1 cellular context compared by ENCODE assay signal in genomic region chr10:102597131-102597891, GRCh38.
TF ChIP-seq lines count a peak whose summit lies in the region.

No MANE protein-coding gene starts in this region.

TF ChIP-seq in HepG2, 621 proteins besides CTCF, POLR2A, EP300 and RAD21 (continued from another document and continues in another):
- 0 out of 2 replicates have a peak, but pooled peaks have one; percentile 65 for TF ChIP-seq AFF4 (CRISPR knock-in tag; IDR thresholded peaks at IDR 0.05)
- TF ChIP-seq XBP1 (CRISPR knock-in tag; IDR thresholded peaks at IDR 0.05), result no peak
- peak; percentile 38; the same call in 1 of the 2 replicates for TF ChIP-seq FOXK2 (IDR thresholded peaks at IDR 0.05)
- no peak for TF ChIP-seq FOSL1 (CRISPR knock-in tag; IDR thresholded peaks at IDR 0.05; ENCODE audit: borderline replicate concordance)
- TF ChIP-seq ZNF567 (CRISPR knock-in tag; IDR thresholded peaks at IDR 0.05; ENCODE audit: borderline replicate concordance), result no peak
- no peak for TF ChIP-seq SNRNP70 (IDR thresholded peaks at IDR 0.05; ENCODE audit: low read depth, low read length)
- TF ChIP-seq ARHGAP35 (CRISPR knock-in tag; IDR thresholded peaks at IDR 0.05; ENCODE audit: borderline replicate concordance), result 0 out of 2 replicates have a peak, but pooled peaks have one; percentile 53
- no peak for TF ChIP-seq YEATS4 (CRISPR knock-in tag; IDR thresholded peaks at IDR 0.05; ENCODE audit: borderline replicate concordance)
- TF ChIP-seq ZNF639 (CRISPR knock-in tag; conservative IDR thresholded peaks at IDR 0.05), result 0 out of 2 replicates have a peak, but pooled peaks have one; percentile 57
- peak; percentile 53; the same call in 1 of the 2 replicates for TF ChIP-seq RERE (CRISPR knock-in tag; IDR thresholded peaks at IDR 0.05; ENCODE audit: low read depth)
- TF ChIP-seq KDM2A (CRISPR knock-in tag; IDR thresholded peaks at IDR 0.05; ENCODE audit: borderline replicate concordance, low read depth), result peak; percentile 39; the same call in 1 of the 2 replicates
- no peak for TF ChIP-seq NBN (conservative IDR thresholded peaks at IDR 0.05)
- TF ChIP-seq ETS1 (CRISPR knock-in tag; IDR thresholded peaks at IDR 0.05), result no peak
- TF ChIP-seq IRX3 (CRISPR knock-in tag; IDR thresholded peaks at IDR 0.05; ENCODE audit: borderline replicate concordance, low read depth), result no peak
- peak; percentile 41; the same call in 1 of the 2 replicates for TF ChIP-seq SMC3 (IDR thresholded peaks at IDR 0.05; ENCODE audit: low read length)
- TF ChIP-seq ZNF766 (CRISPR knock-in tag; IDR thresholded peaks at IDR 0.05; ENCODE audit: borderline replicate concordance), result no peak
- TF ChIP-seq STAT6 (CRISPR knock-in tag; IDR thresholded peaks at IDR 0.05; ENCODE audit: borderline replicate concordance), result no peak
- no peak for TF ChIP-seq ZNF577 (CRISPR knock-in tag; IDR thresholded peaks at IDR 0.05; ENCODE audit: borderline replicate concordance, low read depth)
- TF ChIP-seq KLF12 (CRISPR knock-in tag; IDR thresholded peaks at IDR 0.05; ENCODE audit: borderline replicate concordance), result peak; percentile 80; the same call in 1 of the 2 replicates
- TF ChIP-seq ZNF557 (CRISPR knock-in tag; IDR thresholded peaks at IDR 0.05), result peak; percentile 57; the same call in 1 of the 2 replicates
- peak; percentile 98 for TF ChIP-seq GATAD2A (CRISPR knock-in tag; IDR thresholded peaks at IDR 0.05)
- no peak for TF ChIP-seq RFX1 (IDR thresholded peaks at IDR 0.05)
- TF ChIP-seq ZNF563 (CRISPR knock-in tag; IDR thresholded peaks at IDR 0.05), result 0 out of 2 replicates have a peak, but pooled peaks have one; percentile 37
- no peak; the same call in 1 of the 2 replicates for TF ChIP-seq HMG20B (CRISPR knock-in tag; conservative IDR thresholded peaks at IDR 0.05)
- TF ChIP-seq HNRNPLL (IDR thresholded peaks at IDR 0.05; ENCODE audit: low read depth, low read length, poor library complexity, severe bottlenecking), result no peak
- no peak for TF ChIP-seq ZNF737 (CRISPR knock-in tag; IDR thresholded peaks at IDR 0.05; ENCODE audit: borderline replicate concordance)
- TF ChIP-seq SMYD3 (CRISPR knock-in tag; IDR thresholded peaks at IDR 0.05), result no peak
- no peak for TF ChIP-seq ZFP62 (CRISPR knock-in tag; IDR thresholded peaks at IDR 0.05)
- peak; percentile 64; the same call in 1 of the 2 replicates for TF ChIP-seq HOMEZ (CRISPR knock-in tag; IDR thresholded peaks at IDR 0.05; ENCODE audit: low read depth)
- peak; percentile 42 for TF ChIP-seq ZFP91 (CRISPR knock-in tag; IDR thresholded peaks at IDR 0.05; ENCODE audit: borderline replicate concordance)
- TF ChIP-seq ZNF256 (CRISPR knock-in tag; conservative IDR thresholded peaks at IDR 0.05), result no peak
- peak; percentile 83; the same call in 1 of the 2 replicates for TF ChIP-seq BRD4 (CRISPR knock-in tag; IDR thresholded peaks at IDR 0.05)
- TF ChIP-seq ZBTB7A (CRISPR knock-in tag; IDR thresholded peaks at IDR 0.05), result peak; percentile 50; the same call in 1 of the 2 replicates
- no peak for TF ChIP-seq ZNF749 (CRISPR knock-in tag; IDR thresholded peaks at IDR 0.05; ENCODE audit: borderline replicate concordance)
- peak; percentile 49; the same call in 1 of the 2 replicates for TF ChIP-seq MLX (CRISPR knock-in tag; IDR thresholded peaks at IDR 0.05)
